8 cellular contexts compared by ENCODE assay signal in the genomic region with DNA sequence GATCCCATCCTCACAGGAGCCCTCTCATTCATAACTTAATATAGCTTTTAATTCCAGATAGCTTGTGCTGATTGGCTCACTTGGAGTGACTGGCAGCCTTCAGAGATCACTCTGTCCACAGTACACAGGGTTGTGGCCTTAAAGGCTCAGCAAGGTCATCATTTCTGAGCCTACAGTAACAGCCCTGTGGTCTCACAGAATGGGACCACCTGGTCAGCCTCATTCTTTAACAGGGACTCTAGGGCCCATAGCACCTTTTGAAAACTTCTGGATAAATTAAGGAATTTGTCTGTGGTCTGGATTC. TPM values are rescaled to one million over a fixed set of nuclear protein-coding genes. Genes with fewer than 3 reads are reported as not detected.
DNase-seq lines count a peak whose midpoint lies in the region; ATAC-seq, FAIRE-seq and TF ChIP-seq lines count a peak whose summit lies in the region.

No MANE protein-coding gene starts in this region.

- no peak for TF ChIP-seq POLR2A in endothelial cell of umbilical vein (IDR thresholded peaks at IDR 0.05; ENCODE audit: low read depth, low read length)

- H3K4me3 Mint-ChIP-seq in neural progenitor cell = no peak overlapping the region
- H3K4me3 Mint-ChIP-seq in HFFc6 = no peak overlapping the region

- dilution Hi-C loops in endothelial cell of umbilical vein (cut with MboI; ENCODE audit: extremely low pct_ligation_motif_present, low sequenced_read_pairs) = loop anchor here (10.0 kb wide), 1 partner anchor 50 kb away; a partner anchor contains a TSS

- H3K27ac Mint-ChIP-seq in neural progenitor cell (peak overlapping the region; percentile 31), HFFc6 (no peak overlapping the region)

- no peak for TF ChIP-seq CTCF in Panc1 (IDR thresholded peaks at IDR 0.05)
- TF ChIP-seq CTCF in endothelial cell of umbilical vein (IDR thresholded peaks at IDR 0.05; ENCODE audit: extremely low read depth in 1 of 2, insufficient read depth in 1 of 2, low read depth in 1 of 2, low read length in 2 of 2) = no peak
- TF ChIP-seq CTCF in neural progenitor cell (IDR thresholded peaks at IDR 0.05) = no peak
- no peak for TF ChIP-seq CTCF in HFFc6 (IDR thresholded peaks at IDR 0.05)

- H3K4me1 ChIP-seq in Panc1 (ENCODE audit: control insufficient read depth, insufficient read depth, low read length) (peaks cover 35% of the 10 kb centered on the region), endothelial cell of umbilical vein (ENCODE audit: control insufficient read depth, extremely low read depth, insufficient read depth, low read length) (peaks cover 59% of the 10 kb centered on the region), neural progenitor cell (peaks cover 18% of the 10 kb centered on the region)

- H3K27me3 ChIP-seq in Panc1 (ENCODE audit: control insufficient read depth, insufficient read depth, low read length) (no peaks in the 10 kb centered on the region), endothelial cell of umbilical vein (ENCODE audit: control insufficient read depth in 2 of 2, insufficient read depth in 2 of 2, low read length in 2 of 2) (no peaks in the 10 kb centered on the region), neural progenitor cell (no peaks in the 10 kb centered on the region)

- H3K27ac ChIP-seq in Panc1 (ENCODE audit: low read length) = 0 out of 2 replicates have a peak overlapping the region, but pooled peaks have one; percentile 20
- H3K27ac ChIP-seq in endothelial cell of umbilical vein (ENCODE audit: insufficient read depth, low read depth, low read length) = peak overlapping the region; percentile 97
- H3K27ac ChIP-seq in neural progenitor cell = no peak overlapping the region

- H3K4me1 Mint-ChIP-seq in neural progenitor cell = peaks cover 52% of the 10 kb centered on the region
- peaks cover 27% of the 10 kb centered on the region for H3K4me1 Mint-ChIP-seq in HFFc6 (ENCODE audit: low read depth)

- CTCF ChIA-PET in Panc1 (lab: Charles Lee) (no interaction called here), endothelial cell of umbilical vein (lab: Charles Lee) (interaction anchor here (0.8 to 2.6 kb wide), 10 partner anchors 9 to 347 kb away, joined by 3 to 22 read pairs (median 5); a partner anchor contains a TSS)

- no peak for FAIRE-seq in endothelial cell of umbilical vein (lab: Jason Lieb, UNC)

- in situ Hi-C loops in Panc1 (cut with HindIII; ENCODE audit: low pct_unique_long_range_greater_than_20kb, low sequenced_read_pairs) = no loop called here

- H3K4me3 ChIP-seq in Panc1 (ENCODE audit: low read depth in 2 of 2, low read length in 2 of 2) (no peak overlapping the region), endothelial cell of umbilical vein (replicated peaks in 1 of 3; ENCODE audit: insufficient read depth in 1 of 3, low read depth in 1 of 3, low read length in 3 of 3) (no peak overlapping the region), neural progenitor cell (no peak overlapping the region)

- POLR2A ChIA-PET in Panc1 (lab: Charles Lee) = no interaction called here
- POLR2A ChIA-PET in endothelial cell of umbilical vein (lab: Charles Lee) = interaction anchor here (1.6 to 2.4 kb wide), 2 partner anchors 46 to 52 kb away, joined by 12 to 16 read pairs; a partner anchor contains a TSS

- H3F3A ChIP-seq in neural progenitor cell (ENCODE audit: low read depth) = peaks cover 21% of the 10 kb centered on the region

- no TSS peak for BruUV-seq in Panc1 (replicated peaks; lab: Mats Ljungman, UMichigan)
- BruUV-seq in endothelial cell of umbilical vein (replicated peaks; lab: Mats Ljungman, UMichigan) = no TSS peak

- H3K36me3 Mint-ChIP-seq in neural progenitor cell = no peaks in the 10 kb centered on the region
- no peaks in the 10 kb centered on the region; the same call in 1 of the 2 replicates for H3K36me3 Mint-ChIP-seq in HFFc6 (ENCODE audit: low read depth)

- H3K27me3 Mint-ChIP-seq in neural progenitor cell (ENCODE audit: insufficient read depth, low read depth) = peaks cover 11% of the 10 kb centered on the region
- peaks cover 3% of the 10 kb centered on the region for H3K27me3 Mint-ChIP-seq in HFFc6 (ENCODE audit: insufficient read depth)

- no peaks in the 10 kb centered on the region for H3K9me3 Mint-ChIP-seq in neural progenitor cell
- peaks cover 12% of the 10 kb centered on the region; the same call in 1 of the 2 replicates for H3K9me3 Mint-ChIP-seq in HFFc6

- H4K20me1 ChIP-seq in endothelial cell of umbilical vein (replicated peaks; ENCODE audit: control insufficient read depth, extremely low read depth, insufficient read depth, low read length) (no peaks in the 10 kb centered on the region), neural progenitor cell (ENCODE audit: low read depth) (no peaks in the 10 kb centered on the region)

- intact Hi-C loops in Panc1 (cut with micrococcal nuclease; ENCODE audit: unreplicated experiment) = no loop called here
- intact Hi-C loops in endothelial cell of umbilical vein (cut with micrococcal nuclease) = loop anchor here (2.0 kb wide), 2 partner anchors 200 to 214 kb away; no protein-coding TSS in a partner anchor

- H2AFZ ChIP-seq in endothelial cell of umbilical vein (ENCODE audit: low read depth, low read length) (no peak overlapping the region), neural progenitor cell (replicated peaks) (no peak overlapping the region)

- H3K9ac ChIP-seq in endothelial cell of umbilical vein (replicated peaks; ENCODE audit: extremely low read depth, insufficient read depth, low read length) (peak overlapping the region; percentile 51), neural progenitor cell (no peak overlapping the region)

- ATAC-seq in Panc1 = no peak
- no peak for ATAC-seq in GM19397 (IDR thresholded peaks at IDR 0.05; ENCODE audit: unreplicated experiment)

- H3K9me3 ChIP-seq in Panc1 (ENCODE audit: control insufficient read depth, insufficient read depth, low read depth, low read length) (no peaks in the 10 kb centered on the region), endothelial cell of umbilical vein (replicated peaks; ENCODE audit: control insufficient read depth, insufficient read depth, low read length) (no peaks in the 10 kb centered on the region), neural progenitor cell (ENCODE audit: low read depth) (peaks cover 4% of the 10 kb centered on the region)

- H3K36me3 ChIP-seq in Panc1 (ENCODE audit: control insufficient read depth, insufficient read depth, low read length) = no peaks in the 10 kb centered on the region
- H3K36me3 ChIP-seq in endothelial cell of umbilical vein (ENCODE audit: control insufficient read depth in 2 of 2, extremely low read depth in 1 of 2, insufficient read depth in 2 of 2, low read length in 2 of 2) = no peaks in the 10 kb centered on the region
- H3K36me3 ChIP-seq in neural progenitor cell = no peaks in the 10 kb centered on the region

- no peak overlapping the region for H3K4me2 ChIP-seq in endothelial cell of umbilical vein (ENCODE audit: insufficient read depth, low read length)
- H3K4me2 ChIP-seq in neural progenitor cell = no peak overlapping the region

- DNase-seq in DMS114 treated with DMSO at 0.1 percent for 48 hours (lab: John Stamatoyannopoulos, UW; ENCODE audit: unreplicated experiment) (peak; percentile 11), Panc1 (ENCODE audit: low read depth, low spot score) (no peak), endothelial cell of umbilical vein (ENCODE audit: low read depth, low spot score) (no peak), neural progenitor cell (ENCODE audit: low spot score) (peak; percentile 26), HFFc6 (no peak), DMS79 (lab: John Stamatoyannopoulos, UW) (no peak), NCI-H446 treated with DMSO at 0.1 percent for 48 hours (lab: John Stamatoyannopoulos, UW) (no peak)

- no peaks in the 10 kb centered on the region for H3K9me1 ChIP-seq in endothelial cell of umbilical vein (replicated peaks; ENCODE audit: control insufficient read depth, extremely low read depth, insufficient read depth, low read length)

- no peaks in the 10 kb centered on the region for H3K79me2 ChIP-seq in endothelial cell of umbilical vein (ENCODE audit: control insufficient read depth, insufficient read depth, low read length)
- H3K79me2 ChIP-seq in neural progenitor cell (ENCODE audit: low read depth) = no peaks in the 10 kb centered on the region

TF ChIP-seq in endothelial cell of umbilical vein, 7 proteins besides CTCF, POLR2A, EP300 and RAD21:
- TF ChIP-seq MYC (IDR thresholded peaks at IDR 0.05; ENCODE audit: low read depth, low read length) (no peak), JUN (IDR thresholded peaks at IDR 0.05; ENCODE audit: borderline replicate concordance, insufficient read depth, insufficient read length, low read depth) (no peak), FOS (IDR thresholded peaks at IDR 0.05; ENCODE audit: borderline replicate concordance, insufficient read depth, low read length) (no peak), GATA2 (IDR thresholded peaks at IDR 0.05; ENCODE audit: insufficient read depth, insufficient read length, low read depth, low read length) (no peak), POLR2AphosphoS5 (IDR thresholded peaks at IDR 0.05; ENCODE audit: insufficient read depth, low read depth, low read length) (no peak), EZH2 (IDR thresholded peaks at IDR 0.05; ENCODE audit: borderline replicate concordance, low read depth, low read length, severe bottlenecking) (no peak)
- TF ChIP-seq, protein P1, sequence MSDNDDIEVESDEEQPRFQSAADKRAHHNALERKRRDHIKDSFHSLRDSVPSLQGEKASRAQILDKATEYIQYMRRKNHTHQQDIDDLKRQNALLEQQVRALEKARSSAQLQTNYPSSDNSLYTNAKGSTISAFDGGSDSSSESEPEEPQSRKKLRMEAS (IDR thresholded peaks at IDR 0.05; ENCODE audit: insufficient read depth, insufficient read length) = no peak

RNA-seq across cellular contexts. Expression of a gene that starts 51.3 kb away (rescaled TPM):
- total RNA-seq in Panc1 (2021; ENCODE audit: unreplicated experiment) (46.3 TPM), endothelial cell of umbilical vein (73.4 and 75.9 TPM in 2 replicates), neural progenitor cell (ENCODE audit: low replicate concordance) (13.8 and 15.1 TPM in 2 replicates)
- 29.3 TPM for polyA plus RNA-seq in Panc1 (2012; ENCODE audit: insufficient read length)
- polyA plus RNA-seq in endothelial cell of umbilical vein = 13.2 and 14.5 TPM in 2 replicates
- 10.2 and 12.1 TPM in 2 replicates for polyA plus RNA-seq in endothelial cell of umbilical vein (2011; cell fraction: cytosol; rRNA removed)
- polyA plus RNA-seq in endothelial cell of umbilical vein (2011; cell fraction: nucleus; rRNA removed) = 15.6 and 20.8 TPM in 2 replicates
- polyA plus RNA-seq in endothelial cell of umbilical vein (2012) = 28.9 and 35.9 TPM in 2 replicates
- polyA minus RNA-seq in endothelial cell of umbilical vein = 6.9 and 10.8 TPM in 2 replicates
- polyA minus RNA-seq in endothelial cell of umbilical vein (2011; cell fraction: cytosol; rRNA and poly(A)+ RNA removed) = 20.3 TPM
- 11.7 and 17.1 TPM in 2 replicates for polyA minus RNA-seq in endothelial cell of umbilical vein (2011; cell fraction: nucleus; rRNA and poly(A)+ RNA removed)
- total RNA-seq in HFFc6 (2021; fragmentation: NEBNext Ultra II Directional; extraction: Animal tissue kit (Norgen Biotek cat#: 25700)) = 10 to 100 TPM; 66.6 to 94.5 (median 81.5) TPM

Comparison
In these comparisons a context has a peak if more than half of its experiments do, and no peak if none do; other contexts are left out.
1. DNase-seq: peak in DMS114 treated with DMSO at 0.1 percent for 48 hours (single experiment) and neural progenitor cell (single experiment); none in Panc1 (single experiment), endothelial cell of umbilical vein (single experiment), HFFc6 (single experiment), DMS79 (single experiment) and NCI-H446 treated with DMSO at 0.1 percent for 48 hours (single experiment).